9 cellular contexts compared by ENCODE assay signal in genomic region chr6:36735110-36735971, GRCh38. TPM values are rescaled to one million over a fixed set of nuclear protein-coding genes. Genes with fewer than 3 reads are reported as not detected.
DNase-seq lines count a peak whose midpoint lies in the region; ATAC-seq, FAIRE-seq and TF ChIP-seq lines count a peak whose summit lies in the region.
"Had no signal": no experiment of that assay in that cellular context is flagged by ENCODE, and none has a peak within 500 bp of the region (broad histone marks: within the 10 kb centered on the region; RNA-seq: fewer than 3 reads in every experiment).

No MANE protein-coding gene starts in this region.

- dilution Hi-C loops in endothelial cell of umbilical vein (cut with MboI; ENCODE audit: extremely low pct_ligation_motif_present, low sequenced_read_pairs), result no loop called here

- no TSS peak for BruUV-seq in endothelial cell of umbilical vein (replicated peaks; lab: Mats Ljungman, UMichigan)

- H4K20me1 ChIP-seq in endothelial cell of umbilical vein (replicated peaks; ENCODE audit: control insufficient read depth, extremely low read depth, insufficient read depth, low read length), result no peaks in the 10 kb centered on the region

- no peak overlapping the region for H3K9ac ChIP-seq in endothelial cell of umbilical vein (replicated peaks; ENCODE audit: extremely low read depth, insufficient read depth, low read length)

- no peaks in the 10 kb centered on the region for H3K9me1 ChIP-seq in endothelial cell of umbilical vein (replicated peaks; ENCODE audit: control insufficient read depth, extremely low read depth, insufficient read depth, low read length)

- H3K27ac ChIP-seq in SJCRH30 (no peak overlapping the region), endothelial cell of umbilical vein (ENCODE audit: insufficient read depth, low read depth, low read length) (no peak overlapping the region)
- H3K27ac ChIP-seq: 22Rv1 had no signal

- ATAC-seq in GM18907 (IDR thresholded peaks at IDR 0.05; ENCODE audit: unreplicated experiment), result no peak

- TF ChIP-seq POLR2A in endothelial cell of umbilical vein (IDR thresholded peaks at IDR 0.05; ENCODE audit: low read depth, low read length), result no peak

- peak in 1 of 2 donors; percentile 27 for TF ChIP-seq CTCF in endothelial cell of umbilical vein (IDR thresholded peaks at IDR 0.05; ENCODE audit: extremely low read depth in 1 of 2, insufficient read depth in 1 of 2, low read depth in 1 of 2, low read length in 2 of 2)

- peak; percentile 69 for DNase-seq in DMS 273 (lab: John Stamatoyannopoulos, UW; ENCODE audit: unreplicated experiment)
- no peak for DNase-seq in DMS 273 treated with DMSO at 0.1 percent for 48 hours (lab: John Stamatoyannopoulos, UW)
- peak in 1 of 2 experiments; percentile 28 for DNase-seq in SJCRH30
- peak; percentile 68 for DNase-seq in endothelial cell of umbilical vein (ENCODE audit: low read depth, low spot score)
- DNase-seq in myocyte (ENCODE audit: low read depth), result peak; percentile 22
- no peak for DNase-seq in KG1 (lab: John Stamatoyannopoulos, UW)
- no peak for DNase-seq in NCI-H82 treated with DMSO at 0.1 percent for 48 hours (lab: John Stamatoyannopoulos, UW; ENCODE audit: unreplicated experiment)

- H3K4me1 ChIP-seq in SJCRH30 (no peaks in the 10 kb centered on the region; the same call in 1 of the 2 replicates), endothelial cell of umbilical vein (ENCODE audit: control insufficient read depth, extremely low read depth, insufficient read depth, low read length) (peaks cover 31% of the 10 kb centered on the region)

- FAIRE-seq in endothelial cell of umbilical vein (lab: Jason Lieb, UNC), result peak; percentile 91

- intact Hi-C loops in endothelial cell of umbilical vein (cut with micrococcal nuclease), result no loop called here

- H3K4me2 ChIP-seq in endothelial cell of umbilical vein (ENCODE audit: insufficient read depth, low read length), result peak overlapping the region; percentile 41

- H3K4me3 ChIP-seq in SJCRH30 (peak overlapping the region; percentile 12; the same call in 1 of the 2 replicates), endothelial cell of umbilical vein (replicated peaks in 1 of 3; ENCODE audit: insufficient read depth in 1 of 3, low read depth in 1 of 3, low read length in 3 of 3) (no peak overlapping the region)

- no peaks in the 10 kb centered on the region for H3K9me3 ChIP-seq in SJCRH30 (replicated peaks)
- H3K9me3 ChIP-seq in endothelial cell of umbilical vein (replicated peaks; ENCODE audit: control insufficient read depth, insufficient read depth, low read length), result no peaks in the 10 kb centered on the region

- CTCF ChIA-PET in endothelial cell of umbilical vein (lab: Charles Lee), result interaction anchor here (0.9 to 2.9 kb wide), 8 partner anchors 10 to 124 kb away, joined by 3 to 22 read pairs (median 4); no protein-coding TSS in a partner anchor

- no peaks in the 10 kb centered on the region for H3K79me2 ChIP-seq in endothelial cell of umbilical vein (ENCODE audit: control insufficient read depth, insufficient read depth, low read length)

- POLR2A ChIA-PET in endothelial cell of umbilical vein (lab: Charles Lee), result interaction anchor here (0.6 kb wide), 1 partner anchor 24 kb away, joined by 3 read pairs; no protein-coding TSS in a partner anchor

- H2AFZ ChIP-seq in endothelial cell of umbilical vein (ENCODE audit: low read depth, low read length), result peak overlapping the region; percentile 74

- H3K27me3 ChIP-seq in SJCRH30 (peaks cover 25% of the 10 kb centered on the region), endothelial cell of umbilical vein (ENCODE audit: control insufficient read depth in 2 of 2, insufficient read depth in 2 of 2, low read length in 2 of 2) (no peaks in the 10 kb centered on the region)

- H3K36me3 ChIP-seq in SJCRH30, result no peaks in the 10 kb centered on the region
- H3K36me3 ChIP-seq in endothelial cell of umbilical vein (ENCODE audit: control insufficient read depth in 2 of 2, extremely low read depth in 1 of 2, insufficient read depth in 2 of 2, low read length in 2 of 2), result no peaks in the 10 kb centered on the region

TF ChIP-seq in endothelial cell of umbilical vein, 7 proteins besides CTCF, POLR2A, EP300 and RAD21:
- TF ChIP-seq FOS (IDR thresholded peaks at IDR 0.05; ENCODE audit: borderline replicate concordance, insufficient read depth, low read length), result no peak
- no peak for TF ChIP-seq GATA2 (IDR thresholded peaks at IDR 0.05; ENCODE audit: insufficient read depth, insufficient read length, low read depth, low read length)
- no peak for TF ChIP-seq MYC (IDR thresholded peaks at IDR 0.05; ENCODE audit: low read depth, low read length)
- no peak for TF ChIP-seq POLR2AphosphoS5 (IDR thresholded peaks at IDR 0.05; ENCODE audit: insufficient read depth, low read depth, low read length)
- TF ChIP-seq MAX (IDR thresholded peaks at IDR 0.05; ENCODE audit: insufficient read depth, insufficient read length), result no peak
- no peak for TF ChIP-seq JUN (IDR thresholded peaks at IDR 0.05; ENCODE audit: borderline replicate concordance, insufficient read depth, insufficient read length, low read depth)
- no peak for TF ChIP-seq EZH2 (IDR thresholded peaks at IDR 0.05; ENCODE audit: borderline replicate concordance, low read depth, low read length, severe bottlenecking)

RNA-seq across cellular contexts. Expression of gene RAB44, which starts 37.7 kb away (rescaled TPM):
- total RNA-seq in SJCRH30 (2014; rRNA removed; shearing (Covaris generic)), result not detected in 2 replicates
- total RNA-seq in endothelial cell of umbilical vein (0.11 TPM in 1 of 2 replicates, not detected in the other), myocyte (not detected in 2 replicates)
- polyA plus RNA-seq in endothelial cell of umbilical vein, result 0.03 TPM in 2 replicates
- polyA plus RNA-seq in endothelial cell of umbilical vein (2011; cell fraction: cytosol; rRNA removed), result not detected in 2 replicates
- polyA plus RNA-seq in endothelial cell of umbilical vein (2011; cell fraction: nucleus; rRNA removed), result 0.09 and 0.21 TPM in 2 replicates
- 0.04 TPM in 1 of 2 replicates, not detected in the other for polyA plus RNA-seq in endothelial cell of umbilical vein (2012)
- polyA minus RNA-seq in endothelial cell of umbilical vein, result not detected in 2 replicates
- polyA minus RNA-seq in endothelial cell of umbilical vein (2011; cell fraction: cytosol; rRNA and poly(A)+ RNA removed), result not detected
- not detected in 2 replicates for polyA minus RNA-seq in endothelial cell of umbilical vein (2011; cell fraction: nucleus; rRNA and poly(A)+ RNA removed)
- polyA plus RNA-seq in myocyte (2012), result 0.15 TPM

RNA-seq across cellular contexts. Expression of gene CDKN1A, which starts 56.8 kb away (rescaled TPM):
- 56.1 and 57.8 TPM in 2 replicates for total RNA-seq in SJCRH30 (2014; rRNA removed; shearing (Covaris generic))
- total RNA-seq in endothelial cell of umbilical vein (170 and 199 TPM in 2 replicates), myocyte (1,798 and 2,123 TPM in 2 replicates)
- 238 and 282 TPM in 2 replicates for polyA plus RNA-seq in endothelial cell of umbilical vein
- 175 and 190 TPM in 2 replicates for polyA plus RNA-seq in endothelial cell of umbilical vein (2011; cell fraction: cytosol; rRNA removed)
- polyA plus RNA-seq in endothelial cell of umbilical vein (2011; cell fraction: nucleus; rRNA removed), result 89.3 and 102 TPM in 2 replicates
- 271 and 304 TPM in 2 replicates for polyA plus RNA-seq in endothelial cell of umbilical vein (2012)
- polyA minus RNA-seq in endothelial cell of umbilical vein, result 117 and 125 TPM in 2 replicates
- 31.5 TPM for polyA minus RNA-seq in endothelial cell of umbilical vein (2011; cell fraction: cytosol; rRNA and poly(A)+ RNA removed)
- 39.8 and 48.9 TPM in 2 replicates for polyA minus RNA-seq in endothelial cell of umbilical vein (2011; cell fraction: nucleus; rRNA and poly(A)+ RNA removed)
- polyA plus RNA-seq in myocyte (2012), result 1,534 TPM

Comparison
In these comparisons a context has a peak if more than half of its experiments do, and no peak if none do; other contexts are left out.
1. DNase-seq: peak in DMS 273 (single experiment), endothelial cell of umbilical vein (single experiment) and myocyte (single experiment); none in DMS 273 treated with DMSO at 0.1 percent for 48 hours (single experiment), KG1 (single experiment) and NCI-H82 treated with DMSO at 0.1 percent for 48 hours (single experiment).